In genomic region chr2:169799555-169799954, GRCh38 we compare ENCODE assay signal across 8 cellular contexts. TPM values are rescaled to one million over a fixed set of nuclear protein-coding genes. Genes with fewer than 3 reads are reported as not detected.
A peak's percentile ranks its signal among the peaks of the same experiment; 100 is the strongest.
DNase-seq lines count a peak whose midpoint lies in the region; ATAC-seq, FAIRE-seq and TF ChIP-seq lines count a peak whose summit lies in the region.

No MANE protein-coding gene starts in this region.

- no peaks in the 10 kb centered on the region for H3K9me3 ChIP-seq in heart left ventricle
- H3K9me3 ChIP-seq in esophagus squamous epithelium: peaks cover 0 to 5% (median 0%) of the 10 kb centered on the region in 3 donors
- no peaks in the 10 kb centered on the region for H3K9me3 ChIP-seq in pancreas

- ATAC-seq in heart left ventricle (peak in 1 of 4 donors; percentile 4), SK-N-SH treated with all-trans-retinoic acid at 6 μM for 48 hours (peak; percentile 27), pancreas (no peak), HG02759 (IDR thresholded peaks at IDR 0.05; ENCODE audit: unreplicated experiment) (no peak)

- H3K4me1 ChIP-seq in heart left ventricle: peaks cover 0 to 31% (median 7%) of the 10 kb centered on the region in 12 donors
- H3K4me1 ChIP-seq in esophagus squamous epithelium: peaks cover 0 to 47% (median 0%) of the 10 kb centered on the region in 3 donors
- H3K4me1 ChIP-seq in pancreas: peaks cover 0 to 7% (median 0%) of the 10 kb centered on the region in 3 donors

- H3K27ac ChIP-seq in heart left ventricle (peak overlapping the region in 8 of 12 donors; percentile 74 to 91 (median 82)), esophagus squamous epithelium (peak overlapping the region; percentile 11 to 91 (median 83)), pancreas (peak overlapping the region in 2 of 4 donors; percentile 83 to 84)

- TF ChIP-seq CTCF in heart left ventricle (IDR thresholded peaks at IDR 0.05): no peak
- TF ChIP-seq CTCF in esophagus squamous epithelium (IDR thresholded peaks at IDR 0.05): no peak
- TF ChIP-seq CTCF in pancreas (IDR thresholded peaks at IDR 0.05): no peak

- intact Hi-C loops in heart left ventricle (cut with DNase I): loop anchor here in 3 of 10 donors (10.0 kb wide), 3 partner anchors 105 to 275 kb away; partner anchors contain the start of genes CFAP210 (in 1 of the 3), PHOSPHO2 (in 1 of the 3) and PPIG (in 1 of the 3)
- intact Hi-C loops in cardiac septum (cut with DNase I): loop anchor here (2.0 kb wide), 1 partner anchor 25 kb away; the partner anchor contains the start of gene METTL5
- intact Hi-C loops in esophagus squamous epithelium (cut with DNase I): no loop called here
- intact Hi-C loops in pancreas (cut with DNase I): no loop called here

- 4 to 8% (median 5%) methylated on average over 6 of the region's 6 CpGs for WGBS in heart left ventricle, 4 donors
- WGBS in esophagus squamous epithelium, 2 donors: 0 to 2% methylated on average over 6 of the region's 6 CpGs
- WGBS in pancreas, 2 donors: 3 to 5% methylated on average over 6 of the region's 6 CpGs

- DNase-seq in heart left ventricle (no peak), cardiac septum (ENCODE audit: low spot score) (no peak), esophagus squamous epithelium (lab: John Stamatoyannopoulos, UW) (no peak), pancreas (no peak), NCI-H226 (no peak), ureter (ENCODE audit: low spot score) (no peak)

- H3K36me3 ChIP-seq in heart left ventricle: peaks cover 0 to 34% (median 28%) of the 10 kb centered on the region in 9 donors
- H3K36me3 ChIP-seq in esophagus squamous epithelium: peaks cover 0 to 35% (median 0%) of the 10 kb centered on the region in 3 donors
- no peaks in the 10 kb centered on the region for H3K36me3 ChIP-seq in pancreas

- no peak for FAIRE-seq in pancreas (lab: Jason Lieb, UNC)

- H3K27me3 ChIP-seq in heart left ventricle (no peaks in the 10 kb centered on the region), esophagus squamous epithelium (no peaks in the 10 kb centered on the region), pancreas (no peaks in the 10 kb centered on the region)

- H3K4me3 ChIP-seq in heart left ventricle (peak overlapping the region; percentile 65 to 98 (median 84)), esophagus squamous epithelium (peak overlapping the region; percentile 60 to 80 (median 74)), pancreas (peak overlapping the region; percentile 61 to 92 (median 78))

- TF ChIP-seq POLR2A in heart left ventricle (IDR thresholded peaks at IDR 0.05): no peak
- TF ChIP-seq POLR2A in esophagus squamous epithelium (IDR thresholded peaks at IDR 0.05): no peak

TF ChIP-seq in SK-N-SH treated with all-trans-retinoic acid at 6 μM for 48 hours, 23 proteins besides CTCF, POLR2A, EP300 and RAD21:
- TF ChIP-seq CSDC2 (CRISPR knock-in tag; IDR thresholded peaks at IDR 0.05) (no peak), CSRNP3 (CRISPR knock-in tag; IDR thresholded peaks at IDR 0.05) (no peak), PPARA (CRISPR knock-in tag; IDR thresholded peaks at IDR 0.05; ENCODE audit: borderline replicate concordance) (no peak), ZNF565 (CRISPR knock-in tag; conservative IDR thresholded peaks at IDR 0.05; ENCODE audit: low read depth) (no peak), BACH2 (CRISPR knock-in tag; IDR thresholded peaks at IDR 0.05; ENCODE audit: borderline replicate concordance) (no peak), ZC3H10 (CRISPR knock-in tag; IDR thresholded peaks at IDR 0.05) (no peak), ESRRG (CRISPR knock-in tag; IDR thresholded peaks at IDR 0.05) (no peak), TCF4 (CRISPR knock-in tag; IDR thresholded peaks at IDR 0.05; ENCODE audit: borderline replicate concordance) (no peak), ZNF8 (CRISPR knock-in tag; IDR thresholded peaks at IDR 0.05) (no peak), PATZ1 (CRISPR knock-in tag; IDR thresholded peaks at IDR 0.05; ENCODE audit: borderline replicate concordance) (no peak), ARNTL (CRISPR knock-in tag; IDR thresholded peaks at IDR 0.05; ENCODE audit: borderline replicate concordance, low read depth) (no peak), RARB (CRISPR knock-in tag; IDR thresholded peaks at IDR 0.05) (no peak), POU6F1 (CRISPR knock-in tag; IDR thresholded peaks at IDR 0.05; ENCODE audit: borderline replicate concordance, low read depth) (no peak), OSR1 (CRISPR knock-in tag; IDR thresholded peaks at IDR 0.05) (no peak), ZFP30 (CRISPR knock-in tag; IDR thresholded peaks at IDR 0.05) (no peak), TOX (CRISPR knock-in tag; IDR thresholded peaks at IDR 0.05; ENCODE audit: borderline replicate concordance) (no peak), ZNF70 (CRISPR knock-in tag; IDR thresholded peaks at IDR 0.05) (no peak), GLIS3 (CRISPR knock-in tag; IDR thresholded peaks at IDR 0.05) (no peak)

RNA-seq across cellular contexts. Expression of gene SSB, which starts 0.9 kb away (rescaled TPM):
- total RNA-seq in heart left ventricle (10 to 100 TPM; 37.4 to 60.6 (median 53.9) TPM), cardiac septum (61.8 TPM), esophagus squamous epithelium (10 to 100 TPM; 36.2 to 82.6 (median 50.6) TPM), pancreas (10 to 100 TPM; 14.1 to 36.7 (median 25.0) TPM), ureter (87.6 TPM)
- polyA plus RNA-seq in heart left ventricle (10 to 100 TPM; 42.7 to 94.0 TPM), pancreas (10 to 100 TPM; 24.7 to 59.6 TPM)

RNA-seq across cellular contexts. Expression of gene METTL5, which starts 25.1 kb away (rescaled TPM):
- total RNA-seq in heart left ventricle: 10 to 100 TPM; 50.8 to 73.5 (median 69.5) TPM
- polyA plus RNA-seq in heart left ventricle: 100 to 1,000 TPM in 1 of 2 donors, 10 to 100 TPM in 1; 71.0 to 120 TPM
- total RNA-seq in cardiac septum: 61.5 TPM
- 10 to 100 TPM; 22.9 to 56.3 (median 44.7) TPM for total RNA-seq in esophagus squamous epithelium
- total RNA-seq in pancreas: 10 to 100 TPM; 29.7 to 35.6 (median 32.9) TPM
- 10 to 100 TPM; 36.3 to 41.3 TPM for polyA plus RNA-seq in pancreas
- total RNA-seq in ureter: 54.8 TPM

RNA-seq across cellular contexts. Expression of gene UBR3, which starts 27.7 kb away (rescaled TPM):
- total RNA-seq in heart left ventricle (100 to 1,000 TPM in 7 of 9 donors, 10 to 100 TPM in 2; 91.6 to 137 (median 107) TPM), cardiac septum (87.5 TPM), esophagus squamous epithelium (10 to 100 TPM; 26.9 to 56.8 (median 43.2) TPM), pancreas (10 to 100 TPM; 19.0 to 26.8 (median 21.3) TPM), ureter (67.9 TPM)
- polyA plus RNA-seq in heart left ventricle (10 to 100 TPM; 34.8 to 41.2 TPM), pancreas (10 to 100 TPM in 1 of 2 donors, 1 to 10 TPM in 1; 7.3 to 16.6 TPM)
